8 cellular contexts compared by ENCODE assay signal in the genomic region with DNA sequence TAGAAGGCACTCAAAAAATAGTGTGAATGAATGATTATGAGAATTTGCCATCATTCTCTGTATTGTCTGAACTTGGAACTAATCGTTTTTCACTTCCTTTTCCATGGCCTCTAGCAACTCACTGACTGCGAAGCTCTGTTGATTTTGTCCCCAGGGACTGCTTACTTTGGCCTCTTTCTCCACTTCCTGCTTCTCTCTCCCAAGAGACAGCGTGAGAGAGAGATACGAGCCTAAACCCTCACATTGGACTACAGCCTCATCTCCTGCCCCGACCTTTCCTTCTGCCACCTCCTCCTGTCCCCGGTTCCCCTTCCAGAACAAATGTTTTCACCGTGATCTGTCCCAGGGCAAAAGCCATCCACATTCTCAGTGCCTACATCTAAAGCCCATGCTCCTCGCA.
DNase-seq lines count a peak whose midpoint lies in the region; ATAC-seq and TF ChIP-seq lines count a peak whose summit lies in the region.

No MANE protein-coding gene starts in this region.

- peak; percentile 86 for ATAC-seq in GM18867 (IDR thresholded peaks at IDR 0.05; ENCODE audit: unreplicated experiment)
- peak; percentile 91 for ATAC-seq in HG02759 (IDR thresholded peaks at IDR 0.05; ENCODE audit: unreplicated experiment)

- no peak for TF ChIP-seq CTCF in neural progenitor cell (IDR thresholded peaks at IDR 0.05)

- DNase-seq in SK-MEL-5 (ENCODE audit: low read depth, low spot score) (peak; percentile 41), neural progenitor cell (ENCODE audit: low spot score) (no peak), NCI-H1930 (lab: John Stamatoyannopoulos, UW) (no peak), NCI-H2227 treated with DMSO at 0.1 percent for 48 hours (lab: John Stamatoyannopoulos, UW) (no peak), KG1 (lab: John Stamatoyannopoulos, UW) (no peak)
- DNase-seq in activated CD4-positive, alpha-beta T cell treated with anti-CD3 and anti-CD28 coated beads, Interleukin-2, amount 50 U/mL, for 1 hour, result no peak

- H3K27ac ChIP-seq in neural progenitor cell, result no peak overlapping the region

- H3K4me1 Mint-ChIP-seq in neural progenitor cell, result peaks cover 29% of the 10 kb centered on the region

- no peaks in the 10 kb centered on the region for H3K9me3 Mint-ChIP-seq in neural progenitor cell

- H3K79me2 ChIP-seq in neural progenitor cell (ENCODE audit: low read depth), result no peaks in the 10 kb centered on the region

- H3K4me3 Mint-ChIP-seq in neural progenitor cell, result no peak overlapping the region

- H3K9me3 ChIP-seq in neural progenitor cell (ENCODE audit: low read depth), result no peaks in the 10 kb centered on the region

- no peaks in the 10 kb centered on the region for H4K20me1 ChIP-seq in neural progenitor cell (ENCODE audit: low read depth)

- no peak overlapping the region for H3K4me2 ChIP-seq in neural progenitor cell

- peak overlapping the region; percentile 14 for H3K27ac Mint-ChIP-seq in neural progenitor cell

- H3K27me3 Mint-ChIP-seq in neural progenitor cell (ENCODE audit: insufficient read depth, low read depth), result peaks cover 3% of the 10 kb centered on the region

- H3F3A ChIP-seq in neural progenitor cell (ENCODE audit: low read depth), result peaks cover 30% of the 10 kb centered on the region

- in situ Hi-C loops in SK-MEL-5 (cut with HindIII; ENCODE audit: low pct_unique_long_range_greater_than_20kb, low sequenced_read_pairs), result no loop called here

- no peaks in the 10 kb centered on the region for H3K36me3 Mint-ChIP-seq in neural progenitor cell

- H3K27me3 ChIP-seq in neural progenitor cell, result no peaks in the 10 kb centered on the region

- H3K9ac ChIP-seq in neural progenitor cell, result no peak overlapping the region

- no peak overlapping the region for H3K4me3 ChIP-seq in neural progenitor cell

- peaks cover 43% of the 10 kb centered on the region for H3K4me1 ChIP-seq in neural progenitor cell

- H2AFZ ChIP-seq in neural progenitor cell (replicated peaks), result no peak overlapping the region

- no peaks in the 10 kb centered on the region for H3K36me3 ChIP-seq in neural progenitor cell
